24 cellular contexts compared by ENCODE assay signal in the genomic region with DNA sequence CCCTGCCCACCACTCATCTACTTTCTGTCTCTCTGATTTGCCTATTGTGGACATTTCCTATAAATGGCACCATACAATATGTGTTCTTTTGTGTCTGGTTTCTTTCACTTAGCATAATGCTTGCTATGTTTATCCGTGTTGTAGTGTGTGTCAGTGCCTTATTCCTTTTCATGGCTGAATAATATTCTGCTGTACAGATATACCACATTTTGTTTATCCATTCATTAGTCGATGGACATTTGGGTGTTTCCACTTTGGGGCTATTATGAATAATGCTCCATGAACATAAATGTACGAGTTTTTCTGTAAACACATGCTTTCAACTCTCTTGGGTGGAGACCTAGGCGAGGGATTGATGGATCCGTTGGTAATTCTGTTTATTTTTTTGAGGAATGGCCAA.
"Had no signal": no experiment of that assay in that cellular context is flagged by ENCODE, and none has a peak within 500 bp of the region (broad histone marks: within the 10 kb centered on the region; RNA-seq: fewer than 3 reads in every experiment).

No MANE protein-coding gene starts in this region.

- H3K27me3 ChIP-seq: breast epithelium, hepatocyte, right atrium auricular region, suprapubic skin, tibial artery had no signal

- H3K27me3 Mint-ChIP-seq: activated T-helper 17 cell treated with anti-CD3 and anti-CD28 coated beads, Interleukin-2, amount 50 U/mL, for 72 hours had no signal

- H3K9me3 Mint-ChIP-seq: activated T-cell treated with anti-CD3 and anti-CD28 coated beads, Interleukin-2, amount 50 U/mL, for 4 hours; activated T-helper 17 cell treated with anti-CD3 and anti-CD28 coated beads, Interleukin-2, amount 50 U/mL, for 72 hours; naive B cell had no signal

- H3K4me1 ChIP-seq: breast epithelium, right atrium auricular region, tibial artery had no signal

- ATAC-seq: activated T-cell treated with anti-CD3 and anti-CD28 coated beads, Interleukin-2, amount 50 U/mL, for 4 hours; activated T-helper 17 cell treated with anti-CD3 and anti-CD28 coated beads, Interleukin-2, amount 50 U/mL, for 72 hours; left colon had no signal

- H3K4me3 ChIP-seq: breast epithelium, hepatocyte, right atrium auricular region, smooth muscle cell, suprapubic skin, tibial artery had no signal

- H3K36me3 ChIP-seq: breast epithelium, right atrium auricular region, suprapubic skin, tibial artery had no signal

- H3K4me3 Mint-ChIP-seq: activated T-cell treated with anti-CD3 and anti-CD28 coated beads, Interleukin-2, amount 50 U/mL, for 4 hours; activated T-helper 17 cell treated with anti-CD3 and anti-CD28 coated beads, Interleukin-2, amount 50 U/mL, for 72 hours had no signal

- H3K9me3 ChIP-seq: breast epithelium, right atrium auricular region, suprapubic skin, tibial artery had no signal

- H3K36me3 Mint-ChIP-seq: naive B cell had no signal

- H3K27ac Mint-ChIP-seq: activated T-helper 17 cell treated with anti-CD3 and anti-CD28 coated beads, Interleukin-2, amount 50 U/mL, for 72 hours had no signal

- H3K27ac ChIP-seq: breast epithelium, hepatocyte, right atrium auricular region, suprapubic skin, tibial artery had no signal

- DNase-seq: activated CD4-positive, alpha-beta T cell treated with anti-CD3 and anti-CD28 coated beads, Interleukin-2, amount 50 U/mL, for 1 hour; activated CD4-positive, CD25-positive, alpha-beta regulatory T cell treated with anti-CD3 and anti-CD28 coated beads, Interleukin-2, amount 50 U/mL, for 72 hours; activated gamma-delta T cell treated with Interleukin-2 at 50 U/mL for 16 hours; activated naive CD4-positive, alpha-beta T cell treated with anti-CD3 and anti-CD28 coated beads, Interleukin-2, amount 50 U/mL, for 16 hours; activated T-cell treated with anti-CD3 and anti-CD28 coated beads, Interleukin-2, amount 50 U/mL, for 4 hours; central memory CD4-positive, alpha-beta T cell; dermis blood vessel endothelial cell; effector CD4-positive, alpha-beta T cell; kidney; left colon; mammary epithelial cell; naive B cell; stimulated activated CD4-positive, alpha-beta T cell treated with anti-CD3 and anti-CD28 coated beads, Interleukin-1b, Interleukin-23, amount 100 ng/mL, for 48 hours; stimulated activated CD4-positive, alpha-beta T cell treated with anti-CD3 and anti-CD28 coated beads, Interleukin-4, amount 100 ng/mL, for 4 hours; stimulated activated CD8-positive, alpha-beta memory T cell treated with anti-CD3 and anti-CD28 coated beads, Interleukin-4, amount 100 ng/mL, for 48 hours; stimulated activated naive CD4-positive, alpha-beta T cell; T-helper 2 cell; tibial artery had no signal
